Comparison of ENCODE assay signal across 25 cellular contexts in the genomic region with DNA sequence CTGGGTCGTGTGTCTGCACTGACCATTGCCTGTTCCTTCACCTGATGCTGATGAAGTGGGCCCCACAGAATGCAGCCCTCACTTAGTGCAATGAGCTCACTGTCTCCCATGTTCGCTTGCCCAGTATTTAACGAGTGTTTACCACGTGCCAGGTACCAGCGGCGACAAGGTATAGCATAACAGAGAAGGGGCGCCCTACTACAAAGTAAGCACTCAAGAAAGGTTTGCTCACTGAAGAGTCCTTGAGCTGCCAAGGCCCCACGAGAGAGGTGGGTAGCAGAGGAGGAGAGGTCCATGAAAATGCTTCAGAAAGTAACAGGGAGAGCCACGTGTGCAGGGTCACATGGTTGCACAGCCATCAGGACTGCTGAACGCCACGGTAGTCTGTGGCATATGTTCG.
A peak's percentile ranks its signal among the peaks of the same experiment; 100 is the strongest.
DNase-seq lines count a peak whose midpoint lies in the region; ATAC-seq and TF ChIP-seq lines count a peak whose summit lies in the region.
"Had no signal": no experiment of that assay in that cellular context is flagged by ENCODE, and none has a peak within 500 bp of the region (broad histone marks: within the 10 kb centered on the region; RNA-seq: fewer than 3 reads in every experiment).

No MANE protein-coding gene starts in this region.

- no peak overlapping the region for H3K27ac ChIP-seq in lower lobe of right lung
- no peak overlapping the region for H3K27ac ChIP-seq in upper lobe of right lung
- H3K27ac ChIP-seq: 22Rv1, C4-2B, HL-60, KMS-11, SJSA1 had no signal

- H3K27me3 ChIP-seq in lower lobe of right lung (ENCODE audit: low read depth) (no peaks in the 10 kb centered on the region), upper lobe of right lung (no peaks in the 10 kb centered on the region)
- H3K27me3 ChIP-seq: SJSA1 had no signal

- no peaks in the 10 kb centered on the region for H3K9me3 Mint-ChIP-seq in stimulated activated naive CD8-positive, alpha-beta T cell treated with anti-CD3 and anti-CD28 coated beads, Interleukin-15, Interleukin-2, amounts not matched to agents 100 ng/mL and 50 ng/mL, for 24 hours
- H3K9me3 Mint-ChIP-seq: CD8-positive, alpha-beta memory T cell; IgD-negative memory B cell had no signal

- peaks cover 4% of the 10 kb centered on the region for H3K36me3 ChIP-seq in lower lobe of right lung
- no peaks in the 10 kb centered on the region for H3K36me3 ChIP-seq in upper lobe of right lung
- H3K36me3 ChIP-seq: SJSA1 had no signal

- H3K4me1 Mint-ChIP-seq in stimulated activated naive CD8-positive, alpha-beta T cell treated with anti-CD3 and anti-CD28 coated beads, Interleukin-15, Interleukin-2, amounts not matched to agents 100 ng/mL and 50 ng/mL, for 24 hours (ENCODE audit: low read depth): peaks cover 21% of the 10 kb centered on the region

- ATAC-seq in stimulated activated naive CD8-positive, alpha-beta T cell treated with anti-CD3 and anti-CD28 coated beads, Interleukin-15, Interleukin-2, amounts not matched to agents 100 U/mL and 50 U/mL, for 24 hours: no peak
- ATAC-seq in lower lobe of right lung (peak; percentile 76 to 85), upper lobe of right lung (peak; percentile 75), HG03469 (IDR thresholded peaks at IDR 0.05; ENCODE audit: unreplicated experiment) (no peak)

- H3K4me3 ChIP-seq in lower lobe of right lung (no peak overlapping the region), upper lobe of right lung (no peak overlapping the region)
- H3K4me3 ChIP-seq: SJSA1 had no signal

- H3K27ac Mint-ChIP-seq in stimulated activated naive CD8-positive, alpha-beta T cell treated with anti-CD3 and anti-CD28 coated beads, Interleukin-15, Interleukin-2, amounts not matched to agents 100 ng/mL and 50 ng/mL, for 24 hours: peak overlapping the region; percentile 36
- H3K27ac Mint-ChIP-seq: B cell; CD8-positive, alpha-beta memory T cell; IgD-negative memory B cell had no signal

- H3K9me3 ChIP-seq in lower lobe of right lung (no peaks in the 10 kb centered on the region), upper lobe of right lung (no peaks in the 10 kb centered on the region)
- H3K9me3 ChIP-seq: SJSA1 had no signal

- DNase-seq in NCI-H1417 (lab: John Stamatoyannopoulos, UW) (peak in 2 of 3 experiments; percentile 1 to 32), NCI-H1417 treated with DMSO at 0.1 percent for 48 hours (lab: John Stamatoyannopoulos, UW) (no peak), lower lobe of right lung (no peak), upper lobe of right lung (no peak), NCI-H146 (lab: John Stamatoyannopoulos, UW) (no peak)
- DNase-seq in stimulated activated naive CD8-positive, alpha-beta T cell treated with anti-CD3 and anti-CD28 coated beads, Interleukin-15, Interleukin-2, amounts not matched to agents 100 U/mL and 50 U/mL, for 24 hours: no peak
- DNase-seq: CD8-positive, alpha-beta memory T cell; DMS 273 treated with DMSO at 0.1 percent for 48 hours; DND-41; MM.1S; NCI-H187; NCI-H2081 treated with DMSO at 0.1 percent for 48 hours; NCI-H524; NCI-H774; Right ventricle myocardium superior; RPMI8226 had no signal

- H3K36me3 Mint-ChIP-seq in stimulated activated naive CD8-positive, alpha-beta T cell treated with anti-CD3 and anti-CD28 coated beads, Interleukin-15, Interleukin-2, amounts not matched to agents 100 ng/mL and 50 ng/mL, for 24 hours (ENCODE audit: low read depth): no peaks in the 10 kb centered on the region

- H3K4me1 ChIP-seq in lower lobe of right lung: peaks cover 2% of the 10 kb centered on the region
- H3K4me1 ChIP-seq in upper lobe of right lung: peaks cover 4% of the 10 kb centered on the region

- intact Hi-C loops in lower lobe of right lung (cut with DNase I) (no loop called here), upper lobe of right lung (cut with DNase I) (no loop called here)

- no peaks in the 10 kb centered on the region for H3K27me3 Mint-ChIP-seq in stimulated activated naive CD8-positive, alpha-beta T cell treated with anti-CD3 and anti-CD28 coated beads, Interleukin-15, Interleukin-2, amounts not matched to agents 100 ng/mL and 50 ng/mL, for 24 hours
- H3K27me3 Mint-ChIP-seq: B cell; CD8-positive, alpha-beta memory T cell; IgD-negative memory B cell had no signal

- no peak for TF ChIP-seq CTCF in lower lobe of right lung (IDR thresholded peaks at IDR 0.05)
- TF ChIP-seq CTCF in upper lobe of right lung (IDR thresholded peaks at IDR 0.05): no peak

- no peak overlapping the region for H3K4me3 Mint-ChIP-seq in stimulated activated naive CD8-positive, alpha-beta T cell treated with anti-CD3 and anti-CD28 coated beads, Interleukin-15, Interleukin-2, amounts not matched to agents 100 ng/mL and 50 ng/mL, for 24 hours
- H3K4me3 Mint-ChIP-seq: B cell; CD8-positive, alpha-beta memory T cell; IgD-negative memory B cell had no signal

Comparison
In these comparisons a context has a peak if more than half of its experiments do, and no peak if none do; other contexts are left out.
1. DNase-seq: peak in NCI-H1417 (2 of 3); none in NCI-H1417 treated with DMSO at 0.1 percent for 48 hours (single experiment), stimulated activated naive CD8-positive, alpha-beta T cell treated with anti-CD3 and anti-CD28 coated beads, Interleukin-15, Interleukin-2, amounts not matched to agents 100 U/mL and 50 U/mL, for 24 hours (single experiment), lower lobe of right lung (single experiment), upper lobe of right lung (single experiment) and NCI-H146 (single experiment).
2. ATAC-seq: peak in lower lobe of right lung (2 of 2) and upper lobe of right lung (single experiment); none in stimulated activated naive CD8-positive, alpha-beta T cell treated with anti-CD3 and anti-CD28 coated beads, Interleukin-15, Interleukin-2, amounts not matched to agents 100 U/mL and 50 U/mL, for 24 hours (single experiment) and HG03469 (single experiment).